16 cellular contexts compared by ENCODE assay signal in genomic region chr6:36685926-36686667, GRCh38. TPM values are rescaled to one million over a fixed set of nuclear protein-coding genes. Genes with fewer than 3 reads are reported as not detected.
DNase-seq lines count a peak whose midpoint lies in the region; ATAC-seq, FAIRE-seq and TF ChIP-seq lines count a peak whose summit lies in the region.
"Had no signal": no experiment of that assay in that cellular context is flagged by ENCODE, and none has a peak within 500 bp of the region (broad histone marks: within the 10 kb centered on the region; RNA-seq: fewer than 3 reads in every experiment).

No MANE protein-coding gene starts in this region.

- H3K9me3 ChIP-seq in naive thymus-derived CD4-positive, alpha-beta T cell (ENCODE audit: control insufficient read depth in 2 of 3, low read length in 3 of 3): no peaks in the 10 kb centered on the region
- no peaks in the 10 kb centered on the region for H3K9me3 ChIP-seq in small intestine (ENCODE audit: control insufficient read depth, low read depth)

- 72 to 94% (median 85%) methylated on average over 11 of the region's 11 CpGs for WGBS in small intestine, 3 donors

- TF ChIP-seq CTCF in NB4 (IDR thresholded peaks at IDR 0.05; ENCODE audit: low read depth, low read length): peak; percentile 6
- TF ChIP-seq CTCF in endothelial cell (IDR thresholded peaks at IDR 0.05; ENCODE audit: unreplicated experiment): no peak

- H3K27ac ChIP-seq in naive thymus-derived CD4-positive, alpha-beta T cell (ENCODE audit: low read depth, low read length): no peak overlapping the region
- H3K27ac ChIP-seq in small intestine (ENCODE audit: low read depth in 1 of 2, low read length in 1 of 2): no peak overlapping the region
- H3K27ac ChIP-seq: KMS-11, parathyroid adenoma had no signal

- no peaks in the 10 kb centered on the region for H3K27me3 ChIP-seq in naive thymus-derived CD4-positive, alpha-beta T cell (ENCODE audit: control insufficient read depth in 2 of 2, insufficient read depth in 2 of 2, low read length in 2 of 2)
- H3K27me3 ChIP-seq in small intestine (ENCODE audit: control insufficient read depth in 2 of 2, insufficient read depth in 2 of 2, low read length in 2 of 2): no peaks in the 10 kb centered on the region

- H3K9me3 Mint-ChIP-seq in endothelial cell (ENCODE audit: unreplicated experiment): no peaks in the 10 kb centered on the region
- H3K9me3 Mint-ChIP-seq in naive thymus-derived CD4-positive, alpha-beta T cell: no peaks in the 10 kb centered on the region

- H3K36me3 Mint-ChIP-seq in endothelial cell (ENCODE audit: low read depth, unreplicated experiment): peaks cover 18% of the 10 kb centered on the region
- H3K36me3 Mint-ChIP-seq in naive thymus-derived CD4-positive, alpha-beta T cell: peaks cover 0 to 38% (median 0%) of the 10 kb centered on the region in 5 donors

- H3K4me1 Mint-ChIP-seq in endothelial cell (ENCODE audit: unreplicated experiment): peaks cover 17% of the 10 kb centered on the region
- peaks cover 0 to 50% (median 6%) of the 10 kb centered on the region in 7 donors for H3K4me1 Mint-ChIP-seq in naive thymus-derived CD4-positive, alpha-beta T cell

- H3K27ac Mint-ChIP-seq in endothelial cell (ENCODE audit: unreplicated experiment): no peak overlapping the region
- H3K27ac Mint-ChIP-seq in naive thymus-derived CD4-positive, alpha-beta T cell: peak overlapping the region in 1 of 9 donors; percentile 46

- no peaks in the 10 kb centered on the region for H3K36me3 ChIP-seq in naive thymus-derived CD4-positive, alpha-beta T cell (ENCODE audit: control insufficient read depth in 2 of 3, insufficient read depth in 3 of 3, low read length in 3 of 3)
- peaks cover 25 to 38% of the 10 kb centered on the region in 2 donors for H3K36me3 ChIP-seq in small intestine (ENCODE audit: control insufficient read depth in 2 of 2, insufficient read depth in 2 of 2, low read length in 2 of 2)

- no peaks in the 10 kb centered on the region for H3K27me3 Mint-ChIP-seq in endothelial cell (ENCODE audit: unreplicated experiment)
- H3K27me3 Mint-ChIP-seq in naive thymus-derived CD4-positive, alpha-beta T cell: no peaks in the 10 kb centered on the region

- no peak for FAIRE-seq in small intestine (lab: Jason Lieb, UNC)
- FAIRE-seq: GM12892 had no signal

- POLR2A ChIA-PET in naive thymus-derived CD4-positive, alpha-beta T cell (lab: Charles Lee): no interaction called here

- intact Hi-C loops in naive thymus-derived CD4-positive, alpha-beta T cell (cut with micrococcal nuclease): no loop called here

- peak; percentile 52 for ATAC-seq in naive thymus-derived CD4-positive, alpha-beta T cell

- H3K4me3 ChIP-seq in NB4 (ENCODE audit: low read depth, low read length): no peak overlapping the region
- H3K4me3 ChIP-seq in naive thymus-derived CD4-positive, alpha-beta T cell (ENCODE audit: low read length): no peak overlapping the region
- no peak overlapping the region for H3K4me3 ChIP-seq in small intestine (ENCODE audit: low read depth in 1 of 2, low read length in 2 of 2)

- CTCF ChIA-PET in naive thymus-derived CD4-positive, alpha-beta T cell (lab: Charles Lee): interaction anchor here (0.9 kb wide), 1 partner anchor 99 kb away, joined by 3 read pairs; no protein-coding TSS in a partner anchor

- no peak for TF ChIP-seq POLR2A in NB4 (IDR thresholded peaks at IDR 0.05; ENCODE audit: extremely low read depth, insufficient read length)

- peaks cover 9 to 12% of the 10 kb centered on the region in 2 donors for H3K4me1 ChIP-seq in naive thymus-derived CD4-positive, alpha-beta T cell (ENCODE audit: control insufficient read depth in 2 of 2, insufficient read depth in 2 of 2, low read length in 2 of 2)
- H3K4me1 ChIP-seq in small intestine (ENCODE audit: control insufficient read depth in 2 of 2, insufficient read depth in 1 of 2, low read depth in 1 of 2, low read length in 1 of 2): peaks cover 0 to 5% of the 10 kb centered on the region in 2 donors

- peak overlapping the region; percentile 42 for H3K4me3 Mint-ChIP-seq in endothelial cell (ENCODE audit: unreplicated experiment)
- H3K4me3 Mint-ChIP-seq in naive thymus-derived CD4-positive, alpha-beta T cell: no peak overlapping the region

- DNase-seq in CD1c-positive myeloid dendritic cell (ENCODE audit: extremely low spot score) (peak; percentile 72), NB4 (ENCODE audit: low read depth) (peak; percentile 62), endothelial cell (ENCODE audit: low spot score) (no peak), NCI-H2196 treated with DMSO at 0.1 percent for 48 hours (lab: John Stamatoyannopoulos, UW; ENCODE audit: unreplicated experiment) (no peak), midbrain (lab: John Stamatoyannopoulos, UW) (no peak), small intestine (no peak)
- DNase-seq in naive thymus-derived CD4-positive, alpha-beta T cell: no peak
- DNase-seq in activated naive CD4-positive, alpha-beta T cell (lab: John Stamatoyannopoulos, UW): no peak
- DNase-seq: activated CD4-positive, CD25-positive, alpha-beta regulatory T cell; activated CD8-positive, alpha-beta memory T cell treated with anti-CD3 and anti-CD28 coated beads, Interleukin-2, amount 50 U/mL, for 48 hours; mesendoderm; NCI-H187 treated with DMSO at 0.1 percent for 48 hours; NCI-H82 had no signal

RNA-seq across cellular contexts. Expression of gene CDKN1A, which starts 7.6 kb away (rescaled TPM):
- 48.4 TPM for total RNA-seq in endothelial cell (ENCODE audit: unreplicated experiment)
- 100 to 1,000 TPM in 2 of 5 experiments, 10 to 100 TPM in 1, 1 to 10 TPM in 2; 1.5 to 156 (median 53.6) TPM for total RNA-seq in naive thymus-derived CD4-positive, alpha-beta T cell
- under 1 TPM; 0.08 to 0.19 TPM for polyA plus RNA-seq in naive thymus-derived CD4-positive, alpha-beta T cell
- 100 to 1,000 TPM in 2 of 3 donors, 10 to 100 TPM in 1; 96.8 to 464 (median 327) TPM for polyA plus RNA-seq in small intestine

RNA-seq across cellular contexts. Expression of gene RAB44, which starts 11.5 kb away (rescaled TPM):
- not detected for total RNA-seq in endothelial cell (ENCODE audit: unreplicated experiment)
- 10 to 100 TPM in 1 of 5 experiments, 1 to 10 TPM in 1, under 1 TPM in 1, not detected in 2; 0.07 to 10.1 (median 1.8) TPM for total RNA-seq in naive thymus-derived CD4-positive, alpha-beta T cell
- polyA plus RNA-seq in naive thymus-derived CD4-positive, alpha-beta T cell: not detected
- polyA plus RNA-seq in small intestine: under 1 TPM in 2 of 3 donors, not detected in 1; 0.18 to 0.22 TPM

Comparison
In these comparisons a context has a peak if more than half of its experiments do, and no peak if none do; other contexts are left out.
1. DNase-seq: peak in CD1c-positive myeloid dendritic cell (single experiment) and NB4 (single experiment); none in endothelial cell (single experiment), naive thymus-derived CD4-positive, alpha-beta T cell (0 of 9), NCI-H2196 treated with DMSO at 0.1 percent for 48 hours (single experiment), activated naive CD4-positive, alpha-beta T cell (0 of 4), midbrain (single experiment) and small intestine (single experiment).